Comparison of ENCODE assay signal across 17 cellular contexts in the genomic region with DNA sequence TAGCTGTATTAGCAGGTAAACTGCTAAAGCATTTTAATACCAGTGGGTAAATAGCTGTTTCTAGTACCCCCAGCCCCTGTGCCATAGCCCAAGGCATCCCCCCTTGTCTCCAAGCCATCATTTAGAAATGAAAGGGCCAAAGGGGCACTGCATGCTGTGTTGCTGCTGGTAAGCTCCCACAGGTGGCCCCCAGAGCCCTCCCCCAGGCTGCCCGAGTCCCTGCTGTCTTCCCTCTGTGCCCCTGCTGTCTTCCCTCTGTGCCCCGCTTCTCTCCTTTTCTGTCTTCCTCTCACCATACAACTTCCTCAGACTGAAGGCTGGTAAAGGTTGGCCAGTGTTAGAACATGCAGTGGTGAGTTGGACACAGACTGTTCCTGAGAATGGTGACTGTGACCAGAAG.
"Had no signal": no experiment of that assay in that cellular context is flagged by ENCODE, and none has a peak within 500 bp of the region (broad histone marks: within the 10 kb centered on the region; RNA-seq: fewer than 3 reads in every experiment).

No MANE protein-coding gene starts in this region.

- H3K9me3 ChIP-seq: gastroesophageal sphincter, transverse colon, vagina had no signal

- FAIRE-seq: colon had no signal

- ATAC-seq: gastroesophageal sphincter; left colon; stimulated activated naive CD8-positive, alpha-beta T cell treated with anti-CD3 and anti-CD28 coated beads, Interleukin-15, Interleukin-2, amounts not matched to agents 100 U/mL and 50 U/mL, for 24 hours had no signal

- H3K27ac ChIP-seq: gastroesophageal sphincter, transverse colon, vagina had no signal

- H3K27me3 ChIP-seq: gastroesophageal sphincter, transverse colon, vagina had no signal

- H3K4me1 ChIP-seq: transverse colon, vagina had no signal

- DNase-seq: activated CD4-positive, alpha-beta T cell treated with anti-CD3 and anti-CD28 coated beads, Interleukin-2, amount 50 U/mL, for 48 hours; activated CD4-positive, CD25-positive, alpha-beta regulatory T cell treated with anti-CD3 and anti-CD28 coated beads, Interleukin-2, amount 50 U/mL, for 72 hours; activated naive CD4-positive, alpha-beta T cell; activated naive CD8-positive, alpha-beta T cell treated with anti-CD3 and anti-CD28 coated beads for 36 hours; amniotic stem cell; caudate nucleus; erythroblast; left colon; nucleus accumbens; retina; stimulated activated CD8-positive, alpha-beta memory T cell treated with anti-CD3 and anti-CD28 coated beads, Interleukin-4, amount 100 ng/mL, for 48 hours; stimulated activated naive CD8-positive, alpha-beta T cell treated with anti-CD3 and anti-CD28 coated beads, Interleukin-15, Interleukin-2, amounts not matched to agents 100 U/mL and 50 U/mL, for 24 hours; transverse colon had no signal

- H3K4me3 ChIP-seq: gastroesophageal sphincter, lung, transverse colon, vagina had no signal
